Comparison of ENCODE assay signal across 18 cellular contexts in genomic region chr7:44263342-44264082, GRCh38.
"Had no signal": no experiment of that assay in that cellular context is flagged by ENCODE, and none has a peak within 500 bp of the region (broad histone marks: within the 10 kb centered on the region; RNA-seq: fewer than 3 reads in every experiment).

No MANE protein-coding gene starts in this region.

- H3K4me3 Mint-ChIP-seq: naive thymus-derived CD8-positive, alpha-beta T cell; stimulated activated naive CD8-positive, alpha-beta T cell treated with anti-CD3 and anti-CD28 coated beads, Interleukin-15, Interleukin-2, amounts not matched to agents 100 ng/mL and 50 ng/mL, for 24 hours; T-helper 2 cell treated with Interferon-gamma antibody and Interleukin-4, amounts not matched to agents 5 μg/mL and 100 μg/mL, for 36 hours had no signal

- H3K27me3 Mint-ChIP-seq: naive thymus-derived CD8-positive, alpha-beta T cell; stimulated activated naive CD8-positive, alpha-beta T cell treated with anti-CD3 and anti-CD28 coated beads, Interleukin-15, Interleukin-2, amounts not matched to agents 100 ng/mL and 50 ng/mL, for 24 hours had no signal

- H3K9me3 Mint-ChIP-seq: naive thymus-derived CD8-positive, alpha-beta T cell; stimulated activated naive CD8-positive, alpha-beta T cell treated with anti-CD3 and anti-CD28 coated beads, Interleukin-15, Interleukin-2, amounts not matched to agents 100 ng/mL and 50 ng/mL, for 24 hours; T-helper 2 cell treated with Interferon-gamma antibody and Interleukin-4, amounts not matched to agents 5 μg/mL and 100 μg/mL, for 36 hours had no signal

- H3K27me3 ChIP-seq: testis had no signal

- H3K4me3 ChIP-seq: adrenal gland, gastroesophageal sphincter, mucosa of descending colon, prostate gland, sigmoid colon, testis, upper lobe of right lung had no signal

- H3K36me3 Mint-ChIP-seq: naive thymus-derived CD8-positive, alpha-beta T cell had no signal

- H3K4me1 ChIP-seq: prostate gland had no signal

- H3K9me3 ChIP-seq: adrenal gland, gastroesophageal sphincter, mucosa of descending colon, prostate gland, sigmoid colon, testis, upper lobe of right lung had no signal

- ATAC-seq: gastroesophageal sphincter, left colon, upper lobe of right lung had no signal

- H3K27ac Mint-ChIP-seq: T-helper 2 cell treated with Interferon-gamma antibody and Interleukin-4, amounts not matched to agents 5 μg/mL and 100 μg/mL, for 36 hours had no signal

- DNase-seq: activated CD4-positive, alpha-beta T cell treated with anti-CD3 and anti-CD28 coated beads, Interleukin-2, amount 50 U/mL, for 4 hours; activated CD4-positive, CD25-positive, alpha-beta regulatory T cell treated with anti-CD3 and anti-CD28 coated beads, Interleukin-2, amount 50 U/mL, for 72 hours; activated naive CD4-positive, alpha-beta T cell treated with anti-CD3 and anti-CD28 coated beads, Interleukin-2, amount 50 U/mL, for 16 hours; activated T-cell treated with anti-CD3 and anti-CD28 coated beads, Interleukin-2, amount 50 U/mL, for 1 hour; left colon; mucosa of descending colon; sigmoid colon; stimulated activated CD4-positive, alpha-beta T cell treated with anti-CD3 and anti-CD28 coated beads, Interleukin-2, amount 100 ng/mL, for 48 hours; stimulated activated CD8-positive, alpha-beta memory T cell treated with anti-CD3 and anti-CD28 coated beads, Interleukin-4, amount 100 ng/mL, for 48 hours; SW 1271; testis; upper lobe of right lung had no signal

- H3K36me3 ChIP-seq: adrenal gland, gastroesophageal sphincter, prostate gland, sigmoid colon, upper lobe of right lung had no signal

- H3K27ac ChIP-seq: gastroesophageal sphincter, prostate gland, sigmoid colon, testis, upper lobe of right lung had no signal
